ENCODE assay signal across 5 cellular contexts in the genomic region with DNA sequence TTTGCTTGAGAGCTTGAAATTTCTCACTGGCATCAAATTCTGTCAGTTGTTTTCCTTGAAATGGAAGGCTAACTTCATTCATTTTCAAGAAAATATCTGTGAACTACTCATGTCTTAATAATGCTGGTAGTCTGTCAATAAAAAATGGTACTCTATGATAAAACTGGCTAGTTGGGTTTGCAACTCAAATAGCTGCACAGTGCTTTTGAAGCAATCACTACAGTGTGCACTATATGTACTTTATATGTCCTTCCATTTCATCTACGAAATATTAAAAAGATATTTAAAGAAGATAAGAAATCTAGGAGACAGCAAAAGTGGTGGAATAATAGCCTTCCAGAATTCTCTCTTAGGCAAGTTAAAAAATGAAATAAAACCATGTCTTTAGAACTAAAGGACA.
"Had no signal": no experiment of that assay in that cellular context is flagged by ENCODE, and none has a peak within 500 bp of the region (broad histone marks: within the 10 kb centered on the region; RNA-seq: fewer than 3 reads in every experiment).

No MANE protein-coding gene starts in this region.

- H3K4me2 ChIP-seq: GM23338 had no signal

- DNase-seq: H9, HCEC 1CT, KG1 had no signal

- H3K4me3 ChIP-seq: GM23338 had no signal

- H2AFZ ChIP-seq: GM23338 had no signal

- ATAC-seq: GM23338, HepG2 had no signal
